2 cellular contexts compared by ENCODE assay signal in the genomic region with DNA sequence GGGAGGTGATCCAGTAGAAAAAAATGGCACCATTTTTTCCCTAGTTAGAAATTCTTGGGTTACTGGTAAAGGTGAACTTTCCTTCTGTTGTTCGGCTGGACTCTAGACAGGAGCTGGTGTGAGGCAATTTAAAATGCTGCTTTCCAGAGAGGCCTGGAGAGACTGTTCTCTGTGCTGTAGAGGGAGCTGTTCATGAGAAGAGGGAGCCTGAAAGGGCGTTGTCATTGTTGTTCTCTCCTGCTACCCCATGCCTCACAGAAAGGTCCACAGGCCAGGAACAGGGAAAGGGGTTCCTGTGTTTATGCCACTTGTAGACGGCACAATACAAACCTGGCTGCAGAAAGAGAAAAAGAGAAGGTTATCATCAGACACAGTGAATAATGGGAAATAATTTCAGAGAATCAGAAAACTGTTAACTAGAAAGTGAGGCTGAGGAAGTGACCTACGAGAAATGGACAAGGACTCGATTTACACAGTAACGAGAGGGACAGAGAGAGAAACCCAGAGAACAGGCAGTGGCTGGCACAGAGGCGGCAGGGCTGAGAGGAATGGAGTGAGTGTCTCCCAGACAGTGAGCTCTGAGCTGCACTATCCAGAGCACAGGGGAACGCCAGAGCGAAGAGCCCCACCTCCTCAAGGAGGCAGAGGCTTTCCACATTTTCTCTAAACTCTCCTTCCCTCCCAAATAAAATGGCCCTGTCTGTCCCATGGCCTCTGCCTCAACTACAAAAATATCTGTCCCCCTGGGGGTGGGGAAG.
TF ChIP-seq lines count a peak whose summit lies in the region.

No MANE protein-coding gene starts in this region.

TF ChIP-seq in GM23338, 12 proteins besides CTCF, POLR2A, EP300 and RAD21 (continues in another document):
- no peak for TF ChIP-seq ZNF114 (CRISPR knock-in tag; IDR thresholded peaks at IDR 0.05)
- no peak for TF ChIP-seq ETS1 (IDR thresholded peaks at IDR 0.05)
- TF ChIP-seq, protein P1, sequence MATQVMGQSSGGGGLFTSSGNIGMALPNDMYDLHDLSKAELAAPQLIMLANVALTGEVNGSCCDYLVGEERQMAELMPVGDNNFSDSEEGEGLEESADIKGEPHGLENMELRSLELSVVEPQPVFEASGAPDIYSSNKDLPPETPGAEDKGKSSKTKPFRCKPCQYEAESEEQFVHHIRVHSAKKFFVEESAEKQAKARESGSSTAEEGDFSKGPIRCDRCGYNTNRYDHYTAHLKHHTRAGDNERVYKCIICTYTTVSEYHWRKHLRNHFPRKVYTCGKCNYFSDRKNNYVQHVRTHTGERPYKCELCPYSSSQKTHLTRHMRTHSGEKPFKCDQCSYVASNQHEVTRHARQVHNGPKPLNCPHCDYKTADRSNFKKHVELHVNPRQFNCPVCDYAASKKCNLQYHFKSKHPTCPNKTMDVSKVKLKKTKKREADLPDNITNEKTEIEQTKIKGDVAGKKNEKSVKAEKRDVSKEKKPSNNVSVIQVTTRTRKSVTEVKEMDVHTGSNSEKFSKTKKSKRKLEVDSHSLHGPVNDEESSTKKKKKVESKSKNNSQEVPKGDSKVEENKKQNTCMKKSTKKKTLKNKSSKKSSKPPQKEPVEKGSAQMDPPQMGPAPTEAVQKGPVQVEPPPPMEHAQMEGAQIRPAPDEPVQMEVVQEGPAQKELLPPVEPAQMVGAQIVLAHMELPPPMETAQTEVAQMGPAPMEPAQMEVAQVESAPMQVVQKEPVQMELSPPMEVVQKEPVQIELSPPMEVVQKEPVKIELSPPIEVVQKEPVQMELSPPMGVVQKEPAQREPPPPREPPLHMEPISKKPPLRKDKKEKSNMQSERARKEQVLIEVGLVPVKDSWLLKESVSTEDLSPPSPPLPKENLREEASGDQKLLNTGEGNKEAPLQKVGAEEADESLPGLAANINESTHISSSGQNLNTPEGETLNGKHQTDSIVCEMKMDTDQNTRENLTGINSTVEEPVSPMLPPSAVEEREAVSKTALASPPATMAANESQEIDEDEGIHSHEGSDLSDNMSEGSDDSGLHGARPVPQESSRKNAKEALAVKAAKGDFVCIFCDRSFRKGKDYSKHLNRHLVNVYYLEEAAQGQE (IDR thresholded peaks at IDR 0.05; ENCODE audit: unreplicated experiment) = no peak
- TF ChIP-seq STAT1 (IDR thresholded peaks at IDR 0.05; ENCODE audit: unreplicated experiment) = no peak
- TF ChIP-seq NANOG (IDR thresholded peaks at IDR 0.05; ENCODE audit: borderline replicate concordance) = no peak
- no peak for TF ChIP-seq EZH2 (IDR thresholded peaks at IDR 0.05; ENCODE audit: low read depth, unreplicated experiment)
- no peak for TF ChIP-seq CREB1 (CRISPR knock-in tag; IDR thresholded peaks at IDR 0.05; ENCODE audit: low read depth)
- TF ChIP-seq EZH2phosphoT487 (IDR thresholded peaks at IDR 0.05; ENCODE audit: unreplicated experiment) = no peak
- TF ChIP-seq JUNB (IDR thresholded peaks at IDR 0.05; ENCODE audit: unreplicated experiment) = no peak

TF ChIP-seq in HepG2, 621 proteins besides CTCF, POLR2A, EP300 and RAD21:
- TF ChIP-seq, protein P2, sequence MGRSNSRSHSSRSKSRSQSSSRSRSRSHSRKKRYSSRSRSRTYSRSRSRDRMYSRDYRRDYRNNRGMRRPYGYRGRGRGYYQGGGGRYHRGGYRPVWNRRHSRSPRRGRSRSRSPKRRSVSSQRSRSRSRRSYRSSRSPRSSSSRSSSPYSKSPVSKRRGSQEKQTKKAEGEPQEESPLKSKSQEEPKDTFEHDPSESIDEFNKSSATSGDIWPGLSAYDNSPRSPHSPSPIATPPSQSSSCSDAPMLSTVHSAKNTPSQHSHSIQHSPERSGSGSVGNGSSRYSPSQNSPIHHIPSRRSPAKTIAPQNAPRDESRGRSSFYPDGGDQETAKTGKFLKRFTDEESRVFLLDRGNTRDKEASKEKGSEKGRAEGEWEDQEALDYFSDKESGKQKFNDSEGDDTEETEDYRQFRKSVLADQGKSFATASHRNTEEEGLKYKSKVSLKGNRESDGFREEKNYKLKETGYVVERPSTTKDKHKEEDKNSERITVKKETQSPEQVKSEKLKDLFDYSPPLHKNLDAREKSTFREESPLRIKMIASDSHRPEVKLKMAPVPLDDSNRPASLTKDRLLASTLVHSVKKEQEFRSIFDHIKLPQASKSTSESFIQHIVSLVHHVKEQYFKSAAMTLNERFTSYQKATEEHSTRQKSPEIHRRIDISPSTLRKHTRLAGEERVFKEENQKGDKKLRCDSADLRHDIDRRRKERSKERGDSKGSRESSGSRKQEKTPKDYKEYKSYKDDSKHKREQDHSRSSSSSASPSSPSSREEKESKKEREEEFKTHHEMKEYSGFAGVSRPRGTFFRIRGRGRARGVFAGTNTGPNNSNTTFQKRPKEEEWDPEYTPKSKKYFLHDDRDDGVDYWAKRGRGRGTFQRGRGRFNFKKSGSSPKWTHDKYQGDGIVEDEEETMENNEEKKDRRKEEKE (IDR thresholded peaks at IDR 0.05) = no peak
- TF ChIP-seq NKX3-1 (CRISPR knock-in tag; IDR thresholded peaks at IDR 0.05) (no peak), ZFP90 (CRISPR knock-in tag; IDR thresholded peaks at IDR 0.05; ENCODE audit: borderline replicate concordance) (no peak), FOXO1 (CRISPR knock-in tag; IDR thresholded peaks at IDR 0.05) (no peak), ZNF660 (CRISPR knock-in tag; IDR thresholded peaks at IDR 0.05; ENCODE audit: borderline replicate concordance, low read depth) (no peak), ZNF792 (CRISPR knock-in tag; IDR thresholded peaks at IDR 0.05) (no peak), BRD4 (CRISPR knock-in tag; IDR thresholded peaks at IDR 0.05) (no peak), HOXD1 (CRISPR knock-in tag; IDR thresholded peaks at IDR 0.05) (no peak), ZNF646 (CRISPR knock-in tag; IDR thresholded peaks at IDR 0.05) (no peak), SP1 (IDR thresholded peaks at IDR 0.05) (no peak), SP1 (CRISPR knock-in tag; IDR thresholded peaks at IDR 0.05) (no peak)
- TF ChIP-seq, protein P3, sequence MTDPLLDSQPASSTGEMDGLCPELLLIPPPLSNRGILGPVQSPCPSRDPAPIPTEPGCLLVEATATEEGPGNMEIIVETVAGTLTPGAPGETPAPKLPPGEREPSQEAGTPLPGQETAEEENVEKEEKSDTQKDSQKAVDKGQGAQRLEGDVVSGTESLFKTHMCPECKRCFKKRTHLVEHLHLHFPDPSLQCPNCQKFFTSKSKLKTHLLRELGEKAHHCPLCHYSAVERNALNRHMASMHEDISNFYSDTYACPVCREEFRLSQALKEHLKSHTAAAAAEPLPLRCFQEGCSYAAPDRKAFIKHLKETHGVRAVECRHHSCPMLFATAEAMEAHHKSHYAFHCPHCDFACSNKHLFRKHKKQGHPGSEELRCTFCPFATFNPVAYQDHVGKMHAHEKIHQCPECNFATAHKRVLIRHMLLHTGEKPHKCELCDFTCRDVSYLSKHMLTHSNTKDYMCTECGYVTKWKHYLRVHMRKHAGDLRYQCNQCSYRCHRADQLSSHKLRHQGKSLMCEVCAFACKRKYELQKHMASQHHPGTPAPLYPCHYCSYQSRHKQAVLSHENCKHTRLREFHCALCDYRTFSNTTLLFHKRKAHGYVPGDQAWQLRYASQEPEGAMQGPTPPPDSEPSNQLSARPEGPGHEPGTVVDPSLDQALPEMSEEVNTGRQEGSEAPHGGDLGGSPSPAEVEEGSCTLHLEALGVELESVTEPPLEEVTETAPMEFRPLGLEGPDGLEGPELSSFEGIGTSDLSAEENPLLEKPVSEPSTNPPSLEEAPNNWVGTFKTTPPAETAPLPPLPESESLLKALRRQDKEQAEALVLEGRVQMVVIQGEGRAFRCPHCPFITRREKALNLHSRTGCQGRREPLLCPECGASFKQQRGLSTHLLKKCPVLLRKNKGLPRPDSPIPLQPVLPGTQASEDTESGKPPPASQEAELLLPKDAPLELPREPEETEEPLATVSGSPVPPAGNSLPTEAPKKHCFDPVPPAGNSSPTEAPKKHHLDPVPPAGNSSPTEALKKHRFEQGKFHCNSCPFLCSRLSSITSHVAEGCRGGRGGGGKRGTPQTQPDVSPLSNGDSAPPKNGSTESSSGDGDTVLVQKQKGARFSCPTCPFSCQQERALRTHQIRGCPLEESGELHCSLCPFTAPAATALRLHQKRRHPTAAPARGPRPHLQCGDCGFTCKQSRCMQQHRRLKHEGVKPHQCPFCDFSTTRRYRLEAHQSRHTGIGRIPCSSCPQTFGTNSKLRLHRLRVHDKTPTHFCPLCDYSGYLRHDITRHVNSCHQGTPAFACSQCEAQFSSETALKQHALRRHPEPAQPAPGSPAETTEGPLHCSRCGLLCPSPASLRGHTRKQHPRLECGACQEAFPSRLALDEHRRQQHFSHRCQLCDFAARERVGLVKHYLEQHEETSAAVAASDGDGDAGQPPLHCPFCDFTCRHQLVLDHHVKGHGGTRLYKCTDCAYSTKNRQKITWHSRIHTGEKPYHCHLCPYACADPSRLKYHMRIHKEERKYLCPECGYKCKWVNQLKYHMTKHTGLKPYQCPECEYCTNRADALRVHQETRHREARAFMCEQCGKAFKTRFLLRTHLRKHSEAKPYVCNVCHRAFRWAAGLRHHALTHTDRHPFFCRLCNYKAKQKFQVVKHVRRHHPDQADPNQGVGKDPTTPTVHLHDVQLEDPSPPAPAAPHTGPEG (CRISPR knock-in tag; IDR thresholded peaks at IDR 0.05) = no peak
- TF ChIP-seq, protein P4, sequence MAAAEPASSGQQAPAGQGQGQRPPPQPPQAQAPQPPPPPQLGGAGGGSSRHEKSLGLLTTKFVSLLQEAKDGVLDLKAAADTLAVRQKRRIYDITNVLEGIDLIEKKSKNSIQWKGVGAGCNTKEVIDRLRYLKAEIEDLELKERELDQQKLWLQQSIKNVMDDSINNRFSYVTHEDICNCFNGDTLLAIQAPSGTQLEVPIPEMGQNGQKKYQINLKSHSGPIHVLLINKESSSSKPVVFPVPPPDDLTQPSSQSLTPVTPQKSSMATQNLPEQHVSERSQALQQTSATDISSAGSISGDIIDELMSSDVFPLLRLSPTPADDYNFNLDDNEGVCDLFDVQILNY (CRISPR knock-in tag; conservative IDR thresholded peaks at IDR 0.05) = no peak
